ENCODE assay signal across 10 cellular contexts in genomic region chr19:14135355-14135754, GRCh38. TPM values are rescaled to one million over a fixed set of nuclear protein-coding genes. Genes with fewer than 3 reads are reported as not detected.
DNase-seq lines count a peak whose midpoint lies in the region; ATAC-seq and TF ChIP-seq lines count a peak whose summit lies in the region.
"Had no signal": no experiment of that assay in that cellular context is flagged by ENCODE, and none has a peak within 500 bp of the region (broad histone marks: within the 10 kb centered on the region; RNA-seq: fewer than 3 reads in every experiment).

No MANE protein-coding gene starts in this region.

- H2AK5ac ChIP-seq in trophoblast cell (ENCODE audit: low read length) = no peak overlapping the region

- H3K4me1 ChIP-seq in OCI-LY7 (ENCODE audit: insufficient read depth, low read length, poor library complexity, severe bottlenecking) (peaks cover 24% of the 10 kb centered on the region), trophoblast cell (ENCODE audit: control insufficient read depth in 1 of 2, insufficient read depth in 2 of 2, low read length in 2 of 2) (peaks cover 7 to 21% of the 10 kb centered on the region in 2 experiments)

- H3K27me3 Mint-ChIP-seq in endothelial cell (ENCODE audit: unreplicated experiment) = peaks cover 7% of the 10 kb centered on the region

- H4K8ac ChIP-seq in trophoblast cell (ENCODE audit: low read depth, low read length) = no peak overlapping the region

- peak overlapping the region; percentile 21 for H3K9ac ChIP-seq in trophoblast cell (ENCODE audit: low read length)

- no peak overlapping the region for H4K12ac ChIP-seq in trophoblast cell (ENCODE audit: low read depth, low read length)

- no peak overlapping the region for H3K23ac ChIP-seq in trophoblast cell (ENCODE audit: low read length)

- H3K27ac Mint-ChIP-seq in endothelial cell (ENCODE audit: unreplicated experiment) = peak overlapping the region; percentile 57

- H4K91ac ChIP-seq in trophoblast cell (ENCODE audit: low read depth, low read length) = no peak overlapping the region

- peak overlapping the region; percentile 99 for H3K4me3 ChIP-seq in GM12875 (ENCODE audit: low read depth, low read length)
- peak overlapping the region; percentile 91 for H3K4me3 ChIP-seq in OCI-LY7 (ENCODE audit: low read depth, low read length, poor library complexity, severe bottlenecking)
- peak overlapping the region; percentile 31 for H3K4me3 ChIP-seq in trophoblast cell (ENCODE audit: low read depth, low read length)

- CTCF ChIA-PET in OCI-LY7 (lab: Charles Lee; ENCODE audit: unreplicated experiment) = no interaction called here

- H3K9me3 ChIP-seq in OCI-LY7 (ENCODE audit: low read length) (no peaks in the 10 kb centered on the region), trophoblast cell (ENCODE audit: insufficient read depth, low read depth, low read length) (no peaks in the 10 kb centered on the region)
- H3K9me3 ChIP-seq: suprapubic skin had no signal

- no TSS peak for BruUV-seq in OCI-LY7 (replicated peaks; lab: Mats Ljungman, UMichigan)

- H3K27ac ChIP-seq in OCI-LY7 (ENCODE audit: low read depth, low read length, poor library complexity, severe bottlenecking) (peak overlapping the region; percentile 85), trophoblast cell (ENCODE audit: low read depth, low read length) (no peak overlapping the region)
- H3K27ac ChIP-seq: suprapubic skin had no signal

- DNase-seq in OCI-LY7 (ENCODE audit: low spot score) (no peak), endothelial cell (ENCODE audit: low spot score) (no peak), trophoblast cell (no peak), MV-4-11 (lab: John Stamatoyannopoulos, UW) (no peak), NCI-H69 (lab: John Stamatoyannopoulos, UW) (no peak)
- DNase-seq: activated CD4-positive, alpha-beta T cell treated with anti-CD3 and anti-CD28 coated beads for 1 hour had no signal

- peaks cover 7% of the 10 kb centered on the region for H3K79me1 ChIP-seq in trophoblast cell (ENCODE audit: low read length)

- H2BK5ac ChIP-seq in trophoblast cell (ENCODE audit: low read depth, low read length, poor library complexity) = no peak overlapping the region

- H3K18ac ChIP-seq in trophoblast cell (ENCODE audit: low read length) = peak overlapping the region; percentile 14

- peaks cover 54% of the 10 kb centered on the region for H3K79me2 ChIP-seq in OCI-LY7 (ENCODE audit: insufficient read depth, low read depth, low read length)
- peaks cover 6% of the 10 kb centered on the region for H3K79me2 ChIP-seq in trophoblast cell (ENCODE audit: control insufficient read depth, insufficient read depth, low read length, poor library complexity)

- ATAC-seq in HG02840 (IDR thresholded peaks at IDR 0.05; ENCODE audit: low FRiP score, unreplicated experiment) = no peak

- H4K20me1 ChIP-seq in OCI-LY7 (ENCODE audit: insufficient read depth, low read length) = peaks cover 6% of the 10 kb centered on the region; the same call in 1 of the 2 replicates

- H3K4ac ChIP-seq in trophoblast cell (ENCODE audit: low read depth, low read length) = peak overlapping the region; percentile 64

- no CpG with 5 or more reads among the region's 6 CpGs for WGBS in trophoblast cell (ENCODE audit: extremely low coverage, insufficient coverage, insufficient read length)

- intact Hi-C loops in OCI-LY7 (cut with micrococcal nuclease; ENCODE audit: unreplicated experiment) = loop anchor here (5.0 kb wide), 1 partner anchor 212 kb away; no protein-coding TSS in a partner anchor

- H2AFZ ChIP-seq in OCI-LY7 (ENCODE audit: low read length) (no peak overlapping the region), trophoblast cell (ENCODE audit: insufficient read depth, low read length, poor library complexity) (no peak overlapping the region)

- H2BK120ac ChIP-seq in trophoblast cell (ENCODE audit: insufficient read depth, low read length, poor library complexity) = no peak overlapping the region

- H3K9me3 Mint-ChIP-seq in endothelial cell (ENCODE audit: unreplicated experiment) = no peaks in the 10 kb centered on the region

- H3K27me3 ChIP-seq in trophoblast cell (ENCODE audit: insufficient read depth, low read length) = no peaks in the 10 kb centered on the region
- H3K27me3 ChIP-seq: suprapubic skin had no signal

- H3K36me3 ChIP-seq in OCI-LY7 (ENCODE audit: insufficient read depth, low read length) = peaks cover 29% of the 10 kb centered on the region
- no peaks in the 10 kb centered on the region for H3K36me3 ChIP-seq in trophoblast cell (ENCODE audit: control insufficient read depth in 1 of 2, insufficient read depth in 2 of 2, low read length in 2 of 2)
- H3K36me3 ChIP-seq: suprapubic skin had no signal

- POLR2A ChIA-PET in OCI-LY7 (lab: Charles Lee) = interaction anchor here (0.6 kb wide), 1 partner anchor 30 kb away, joined by 3 read pairs; no protein-coding TSS in a partner anchor

- H3K4me2 ChIP-seq in OCI-LY7 (ENCODE audit: low read length) (peak overlapping the region; percentile 82), trophoblast cell (ENCODE audit: low read length) (peak overlapping the region; percentile 93)

- H3K4me1 Mint-ChIP-seq in endothelial cell (ENCODE audit: unreplicated experiment) = peaks cover 19% of the 10 kb centered on the region

- no peak overlapping the region for H2BK12ac ChIP-seq in trophoblast cell (ENCODE audit: low read length)

- no peak for TF ChIP-seq CTCF in GM12875 (IDR thresholded peaks at IDR 0.05; ENCODE audit: borderline replicate concordance, insufficient read depth, low read depth, low read length)
- TF ChIP-seq CTCF in OCI-LY7 (conservative IDR thresholded peaks at IDR 0.05; ENCODE audit: low read length) = no peak
- TF ChIP-seq CTCF in endothelial cell (IDR thresholded peaks at IDR 0.05; ENCODE audit: unreplicated experiment) = no peak

- H3K14ac ChIP-seq in trophoblast cell (ENCODE audit: low read length) = no peak overlapping the region

- H3K36me3 Mint-ChIP-seq in endothelial cell (ENCODE audit: low read depth, unreplicated experiment) = no peaks in the 10 kb centered on the region

- peak overlapping the region; percentile 82 for H3K4me3 Mint-ChIP-seq in endothelial cell (ENCODE audit: unreplicated experiment)

- no peaks in the 10 kb centered on the region for H3K9me2 ChIP-seq in OCI-LY7 (ENCODE audit: insufficient read depth, low read length)

RNA-seq across cellular contexts. Expression of gene ASF1B, which starts 1.0 kb away (rescaled TPM):
- 115 and 202 TPM in 2 replicates for total RNA-seq in OCI-LY7 (2014; rRNA removed; shearing (Covaris generic))
- total RNA-seq in OCI-LY7 (2022) (139 and 143 TPM in 2 replicates), endothelial cell (ENCODE audit: unreplicated experiment) (7.1 TPM)
- polyA plus RNA-seq in trophoblast cell (2013) = 14.9 and 16.1 TPM in 2 replicates

RNA-seq across cellular contexts. Expression of gene PRKACA, which starts 17.8 kb away (rescaled TPM):
- 18.0 and 21.1 TPM in 2 replicates for total RNA-seq in OCI-LY7 (2014; rRNA removed; shearing (Covaris generic))
- total RNA-seq in OCI-LY7 (2022) = 62.0 and 63.7 TPM in 2 replicates
- 122 TPM for total RNA-seq in endothelial cell (ENCODE audit: unreplicated experiment)
- 55.0 and 56.5 TPM in 2 replicates for polyA plus RNA-seq in trophoblast cell (2013)

RNA-seq across cellular contexts. Expression of gene SAMD1, which starts 44.8 kb away (rescaled TPM):
- 116 and 128 TPM in 2 replicates for total RNA-seq in OCI-LY7 (2014; rRNA removed; shearing (Covaris generic))
- total RNA-seq in OCI-LY7 (2022) (124 and 128 TPM in 2 replicates), endothelial cell (ENCODE audit: unreplicated experiment) (29.5 TPM)
- 68.4 and 68.7 TPM in 2 replicates for polyA plus RNA-seq in trophoblast cell (2013)

RNA-seq across cellular contexts. Expression of gene C19orf67, which starts 49.8 kb away (rescaled TPM):
- total RNA-seq in OCI-LY7 (2014; rRNA removed; shearing (Covaris generic)) = 1.0 and 2.6 TPM in 2 replicates
- total RNA-seq in OCI-LY7 (2022) = 0.55 and 1.4 TPM in 2 replicates
- total RNA-seq in endothelial cell (ENCODE audit: unreplicated experiment) = not detected
- polyA plus RNA-seq in trophoblast cell (2013) = 0.19 TPM in 1 of 2 replicates, not detected in the other
- total RNA-seq: renal cortical epithelial cell, suprapubic skin had no signal

Comparison
In these comparisons a context has a peak if more than half of its experiments do, and no peak if none do; other contexts are left out.
1. H3K4me3 ChIP-seq: peak in every context shown above with its lines; median percentile 99 in GM12875; 91 in OCI-LY7; 31 in trophoblast cell.
2. RNA of gene ASF1B, which starts 1.0 kb away (total RNA-seq): 115 to 202 TPM in OCI-LY7; 7.1 TPM in endothelial cell (single experiment); every median in the first group is over 10 times any median in the second.